ENCODE assay signal across 8 cellular contexts in the genomic region with DNA sequence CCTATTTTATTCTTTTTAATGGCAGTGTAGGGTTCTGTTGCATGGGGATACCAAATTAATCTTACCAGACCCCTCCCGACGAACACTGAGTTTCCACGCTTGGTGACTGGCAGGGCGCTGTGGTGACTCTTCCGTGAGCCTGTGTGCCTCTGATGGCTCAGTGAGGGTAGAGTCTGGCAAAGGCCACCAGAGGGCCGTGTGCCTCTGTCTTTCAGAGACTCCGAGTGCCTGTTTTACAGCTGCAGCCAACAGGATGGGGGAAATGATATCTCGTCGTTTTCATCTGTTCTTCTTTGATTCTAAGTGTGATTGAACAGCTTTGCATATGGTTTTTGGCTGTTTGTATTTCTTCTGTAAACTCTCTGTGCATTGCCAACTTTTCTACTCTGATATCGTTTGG.
DNase-seq lines count a peak whose midpoint lies in the region; ATAC-seq and TF ChIP-seq lines count a peak whose summit lies in the region.

No MANE protein-coding gene starts in this region.

- H4K20me1 ChIP-seq in DOHH2 (ENCODE audit: control insufficient read depth, insufficient read depth, low read depth, low read length), result no peaks in the 10 kb centered on the region; the same call in 1 of the 2 replicates

- no peak overlapping the region for H3K4me3 Mint-ChIP-seq in activated naive CD4-positive, alpha-beta T cell treated with anti-CD3 and anti-CD28 coated beads, Interleukin-2, amount 50 U/mL, for 24 hours

- intact Hi-C loops in Panc1 (cut with micrococcal nuclease; ENCODE audit: unreplicated experiment) (loop anchor here (5.0 kb wide), 1 partner anchor 60 kb away; no protein-coding TSS in a partner anchor), left ventricle myocardium superior (cut with micrococcal nuclease) (no loop called here)

- peak overlapping the region; percentile 60 for H3K27ac Mint-ChIP-seq in activated naive CD4-positive, alpha-beta T cell treated with anti-CD3 and anti-CD28 coated beads, Interleukin-2, amount 50 U/mL, for 24 hours

- H3K36me3 ChIP-seq in DOHH2 (ENCODE audit: control insufficient read depth, low read length), result peaks cover 76% of the 10 kb centered on the region
- H3K36me3 ChIP-seq in Panc1 (ENCODE audit: control insufficient read depth, insufficient read depth, low read length), result peaks cover 4% of the 10 kb centered on the region; the same call in 1 of the 2 replicates

- TF ChIP-seq CTCF in DOHH2 (IDR thresholded peaks at IDR 0.05; ENCODE audit: low read depth, low read length, poor library complexity, severe bottlenecking) (peak; percentile 84), Panc1 (IDR thresholded peaks at IDR 0.05) (peak; percentile 87)

- H3K4me2 ChIP-seq in DOHH2 (ENCODE audit: low read length), result peak overlapping the region; percentile 36; the same call in 1 of the 2 replicates

- no TSS peak for BruUV-seq in Panc1 (replicated peaks; lab: Mats Ljungman, UMichigan)

- H3K27ac ChIP-seq in DOHH2 (ENCODE audit: low read depth, low read length), result no peak overlapping the region
- no peak overlapping the region for H3K27ac ChIP-seq in Panc1 (ENCODE audit: low read length)

- H3K27me3 ChIP-seq in DOHH2 (ENCODE audit: control insufficient read depth, low read length) (no peaks in the 10 kb centered on the region), Panc1 (ENCODE audit: control insufficient read depth, insufficient read depth, low read length) (no peaks in the 10 kb centered on the region)

- POLR2A ChIA-PET in Panc1 (lab: Charles Lee), result no interaction called here

- no peaks in the 10 kb centered on the region for H3K9me2 ChIP-seq in DOHH2 (replicated peaks; ENCODE audit: control insufficient read depth, low read length)

- CTCF ChIA-PET in Panc1 (lab: Charles Lee), result interaction anchor here (0.6 to 2.1 kb wide), 12 partner anchors 31 to 780 kb away, joined by 3 to 8 read pairs (median 4); no protein-coding TSS in a partner anchor

- H3K4me1 ChIP-seq in DOHH2 (ENCODE audit: control insufficient read depth, low read length) (peaks cover 9% of the 10 kb centered on the region), Panc1 (ENCODE audit: control insufficient read depth, insufficient read depth, low read length) (no peaks in the 10 kb centered on the region)

- DNase-seq in Panc1 (ENCODE audit: low read depth, low spot score) (peak; percentile 22), left ventricle myocardium superior (peak; percentile 61), skeletal muscle cell (ENCODE audit: low read depth) (peak; percentile 15)
- DNase-seq in NK-92 treated with Interleukin-12 subunit alpha and Interleukin-12 subunit beta, amount 100 ng/mL, for 24 hours (lab: John Stamatoyannopoulos, UW), result no peak

- no peaks in the 10 kb centered on the region for H3F3A ChIP-seq in DOHH2 (ENCODE audit: control insufficient read depth, insufficient read depth)

- no peaks in the 10 kb centered on the region for H3K79me2 ChIP-seq in DOHH2 (ENCODE audit: control insufficient read depth, low read length)

- no peaks in the 10 kb centered on the region for H3K9me3 Mint-ChIP-seq in activated naive CD4-positive, alpha-beta T cell treated with anti-CD3 and anti-CD28 coated beads, Interleukin-2, amount 50 U/mL, for 24 hours

- peaks cover 23% of the 10 kb centered on the region for H3K36me3 Mint-ChIP-seq in activated naive CD4-positive, alpha-beta T cell treated with anti-CD3 and anti-CD28 coated beads, Interleukin-2, amount 50 U/mL, for 24 hours

- in situ Hi-C loops in Panc1 (cut with HindIII; ENCODE audit: low pct_unique_long_range_greater_than_20kb, low sequenced_read_pairs), result no loop called here

- no peak overlapping the region for H3K4me3 ChIP-seq in DOHH2 (ENCODE audit: low read length)
- no peak overlapping the region for H3K4me3 ChIP-seq in Panc1 (ENCODE audit: low read depth in 2 of 2, low read length in 2 of 2)
- no peak overlapping the region for H3K4me3 ChIP-seq in skeletal muscle cell (ENCODE audit: low read depth, low read length)

- H3K27me3 Mint-ChIP-seq in activated naive CD4-positive, alpha-beta T cell treated with anti-CD3 and anti-CD28 coated beads, Interleukin-2, amount 50 U/mL, for 24 hours, result no peaks in the 10 kb centered on the region

- peaks cover 20% of the 10 kb centered on the region for H3K4me1 Mint-ChIP-seq in activated naive CD4-positive, alpha-beta T cell treated with anti-CD3 and anti-CD28 coated beads, Interleukin-2, amount 50 U/mL, for 24 hours

- no peaks in the 10 kb centered on the region for H3K9me3 ChIP-seq in DOHH2 (ENCODE audit: control insufficient read depth, insufficient read depth, low read length)
- H3K9me3 ChIP-seq in Panc1 (ENCODE audit: control insufficient read depth, insufficient read depth, low read depth, low read length), result no peaks in the 10 kb centered on the region

- ATAC-seq in GM21367 (IDR thresholded peaks at IDR 0.05; ENCODE audit: unreplicated experiment), result peak; percentile 98
- ATAC-seq in HG03575 (IDR thresholded peaks at IDR 0.05; ENCODE audit: extremely low read depth, insufficient number of reproducible peaks, low FRiP score, unreplicated experiment), result peak; percentile 73
- peak; percentile 96 for ATAC-seq in Panc1
- ATAC-seq in left ventricle myocardium superior, result peak; percentile 88
